ENCODE assay signal across 9 cellular contexts in the genomic region with DNA sequence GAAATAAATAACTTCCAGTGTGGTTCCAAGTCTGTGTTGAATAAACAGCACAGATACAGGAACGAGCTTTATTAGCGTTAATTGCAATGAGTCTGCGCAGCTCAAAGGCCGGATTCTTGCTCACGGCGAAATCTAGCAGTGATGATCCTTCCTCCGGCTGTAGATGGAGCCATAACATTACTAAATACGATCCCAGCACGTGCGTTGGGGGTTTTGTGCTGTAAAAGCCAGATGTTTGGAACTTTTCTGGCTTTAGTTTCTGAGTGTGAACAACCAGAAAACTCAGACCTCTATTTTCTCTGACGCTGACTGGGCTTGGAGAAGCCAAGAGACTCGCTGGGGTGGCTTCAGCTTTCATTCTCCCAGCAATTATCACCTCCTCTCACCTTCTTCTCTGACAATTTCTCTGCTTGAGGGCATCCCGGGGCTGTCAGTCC. TPM values are rescaled to one million over a fixed set of nuclear protein-coding genes. Genes with fewer than 3 reads are reported as not detected.
DNase-seq lines count a peak whose midpoint lies in the region; ATAC-seq, FAIRE-seq and TF ChIP-seq lines count a peak whose summit lies in the region.
"Had no signal": no experiment of that assay in that cellular context is flagged by ENCODE, and none has a peak within 500 bp of the region (broad histone marks: within the 10 kb centered on the region; RNA-seq: fewer than 3 reads in every experiment).

No MANE protein-coding gene starts in this region.

- H3K36me3 ChIP-seq in Karpas-422 (ENCODE audit: insufficient read depth, low read length) (no peaks in the 10 kb centered on the region), PC-9 (ENCODE audit: low read depth) (no peaks in the 10 kb centered on the region)

- peaks cover 25% of the 10 kb centered on the region for H3K27me3 Mint-ChIP-seq in type B pancreatic cell

- H3K9ac ChIP-seq in Karpas-422 (ENCODE audit: low read length) = peak overlapping the region; percentile 55

- H2AFZ ChIP-seq in Karpas-422 (ENCODE audit: low read length) (peak overlapping the region; percentile 68), PC-9 (no peak overlapping the region)

- no peak for FAIRE-seq in D721Med (lab: Jason Lieb, UNC)

- peaks cover 23% of the 10 kb centered on the region for H3K4me1 Mint-ChIP-seq in type B pancreatic cell (ENCODE audit: unreplicated experiment)

- peak overlapping the region; percentile 20 for H3K4me3 Mint-ChIP-seq in type B pancreatic cell
- H3K4me3 Mint-ChIP-seq: activated naive CD4-positive, alpha-beta T cell treated with anti-CD3 and anti-CD28 coated beads, Interleukin-2, amount 50 U/mL, for 24 hours had no signal

- H3K9me3 Mint-ChIP-seq in type B pancreatic cell = no peaks in the 10 kb centered on the region
- H3K9me3 Mint-ChIP-seq: activated naive CD4-positive, alpha-beta T cell treated with anti-CD3 and anti-CD28 coated beads, Interleukin-2, amount 50 U/mL, for 24 hours had no signal

- no peaks in the 10 kb centered on the region for H3K36me3 Mint-ChIP-seq in type B pancreatic cell
- H3K36me3 Mint-ChIP-seq: activated naive CD4-positive, alpha-beta T cell treated with anti-CD3 and anti-CD28 coated beads, Interleukin-2, amount 50 U/mL, for 24 hours had no signal

- CTCF ChIA-PET in PC-9 (lab: Charles Lee) = interaction anchor here (0.5 to 1.0 kb wide), 11 partner anchors 9 to 1915 kb away, joined by 3 to 12 read pairs (median 4); no protein-coding TSS in a partner anchor

- no peaks in the 10 kb centered on the region for H3K79me2 ChIP-seq in Karpas-422 (ENCODE audit: low read length)
- H3K79me2 ChIP-seq in PC-9 (ENCODE audit: low read depth) = no peaks in the 10 kb centered on the region

- TF ChIP-seq CTCF in D721Med (IDR thresholded peaks at IDR 0.05; ENCODE audit: insufficient read depth, missing control alignments) = peak; percentile 85
- peak; percentile 78 for TF ChIP-seq CTCF in PC-9 (conservative IDR thresholded peaks at IDR 0.05)
- TF ChIP-seq CTCF in type B pancreatic cell (conservative IDR thresholded peaks at IDR 0.05) = peak; percentile 85

- BruUV-seq in PC-9 (replicated peaks; lab: Mats Ljungman, UMichigan) = no TSS peak

- H3K4me1 ChIP-seq in Karpas-422 (ENCODE audit: low read length) = peaks cover 59% of the 10 kb centered on the region
- H3K4me1 ChIP-seq in PC-9 (replicated peaks; ENCODE audit: insufficient read depth) = no peaks in the 10 kb centered on the region

- H3K27me3 ChIP-seq in Karpas-422 (ENCODE audit: low read length) (no peaks in the 10 kb centered on the region), PC-9 (ENCODE audit: insufficient read depth, low read depth) (no peaks in the 10 kb centered on the region)

- H3K4me3 ChIP-seq in Karpas-422 (ENCODE audit: low read length) (no peak overlapping the region), PC-9 (no peak overlapping the region)

- H3K9me3 ChIP-seq in Karpas-422 (ENCODE audit: low read length) (no peaks in the 10 kb centered on the region), PC-9 (ENCODE audit: insufficient read depth, low read depth) (no peaks in the 10 kb centered on the region)

- H3K27ac Mint-ChIP-seq in type B pancreatic cell = peak overlapping the region; percentile 26

- peak; percentile 68 for ATAC-seq in GM21447 (IDR thresholded peaks at IDR 0.05; ENCODE audit: unreplicated experiment)

- H3K27ac ChIP-seq in Karpas-422 (ENCODE audit: low read length) (peak overlapping the region; percentile 53), PC-9 (no peak overlapping the region)

- H4K20me1 ChIP-seq in Karpas-422 (ENCODE audit: insufficient read depth, low read depth, low read length) (no peaks in the 10 kb centered on the region), PC-9 (ENCODE audit: insufficient read depth) (no peaks in the 10 kb centered on the region)

- H3K9me2 ChIP-seq in Karpas-422 (replicated peaks; ENCODE audit: insufficient read depth, low read length) (no peaks in the 10 kb centered on the region), PC-9 (ENCODE audit: insufficient read depth) (no peaks in the 10 kb centered on the region)

- POLR2A ChIA-PET in PC-9 (lab: Charles Lee; ENCODE audit: unreplicated experiment) = interaction anchor here (0.5 to 0.7 kb wide), 3 partner anchors 92 to 1839 kb away, joined by 3 to 4 read pairs (median 4); no protein-coding TSS in a partner anchor

- DNase-seq in D721Med (ENCODE audit: insufficient read length, low spot score) (peak; percentile 26), Karpas-422 (peak; percentile 95), PC-9 (peak; percentile 41 to 55), activated T-helper 1 cell treated with Interleukin-2 at 50 U/mL for 16 hours (ENCODE audit: low read depth) (peak; percentile 4), fibroblast of the conjunctiva (ENCODE audit: low read depth) (peak; percentile 82), nucleus accumbens (lab: John Stamatoyannopoulos, UW) (peak in 43 of 56 donors; percentile 2 to 80 (median 37)), type B pancreatic cell (ENCODE audit: extremely low spot score, unreplicated experiment) (no peak)

- intact Hi-C loops in PC-9 (cut with micrococcal nuclease; ENCODE audit: unreplicated experiment) = loop anchor here (2.0 to 5.0 kb wide), 2 partner anchors 223 to 1407 kb away; no protein-coding TSS in a partner anchor

- H3K4me2 ChIP-seq in Karpas-422 (ENCODE audit: low read depth, low read length, poor library complexity, severe bottlenecking) (peak overlapping the region; percentile 56), PC-9 (peak overlapping the region; percentile 50)

- H3F3A ChIP-seq in PC-9 (ENCODE audit: insufficient read depth, low read depth) = no peaks in the 10 kb centered on the region

RNA-seq across cellular contexts. Expression of a gene that starts 47.0 kb away (rescaled TPM):
- 9.0 and 15.8 TPM in 2 replicates for total RNA-seq in Karpas-422 (2014; rRNA removed; shearing (Covaris generic); ENCODE audit: low replicate concordance)
- total RNA-seq in PC-9 (2021) = 27.8 and 33.0 TPM in 2 replicates
- 35.4 and 84.8 TPM in 2 replicates for total RNA-seq in type B pancreatic cell (ENCODE audit: low replicate concordance)
